ENCODE assay signal across 11 cellular contexts in genomic region chr15:60004846-60005351, GRCh38. TPM values are rescaled to one million over a fixed set of nuclear protein-coding genes. Genes with fewer than 3 reads are reported as not detected.
DNase-seq lines count a peak whose midpoint lies in the region; ATAC-seq and TF ChIP-seq lines count a peak whose summit lies in the region.
"Had no signal": no experiment of that assay in that cellular context is flagged by ENCODE, and none has a peak within 500 bp of the region (broad histone marks: within the 10 kb centered on the region; RNA-seq: fewer than 3 reads in every experiment).

No MANE protein-coding gene starts in this region.

- no peaks in the 10 kb centered on the region for H3K9me3 ChIP-seq in thoracic aorta
- H3K9me3 ChIP-seq: thyroid gland had no signal

- no peaks in the 10 kb centered on the region for H3K9me3 Mint-ChIP-seq in activated CD8-positive, alpha-beta memory T cell treated with anti-CD3 and anti-CD28 coated beads, Interleukin-2, amount 10 ng/mL, durations not matched to agents 7 days and 5 days (ENCODE audit: low read depth)

- ATAC-seq in activated CD8-positive, alpha-beta memory T cell treated with anti-CD3 and anti-CD28 coated beads, Interleukin-2, amount 10 ng/mL, durations not matched to agents 7 days and 5 days, result peak; percentile 10
- ATAC-seq in thoracic aorta (ENCODE audit: insufficient number of reproducible peaks, low FRiP score, low read depth) (no peak), HG02981 (IDR thresholded peaks at IDR 0.05; ENCODE audit: unreplicated experiment) (no peak)

- H3K4me1 ChIP-seq in thoracic aorta (ENCODE audit: control insufficient read depth in 1 of 2, low read depth in 2 of 2), result peaks cover 17 to 38% of the 10 kb centered on the region in 2 donors

- peak overlapping the region; percentile 72 for H3K4me3 ChIP-seq in thoracic aorta
- H3K4me3 ChIP-seq: thyroid gland had no signal

- H3K36me3 ChIP-seq in thoracic aorta, result no peaks in the 10 kb centered on the region
- H3K36me3 ChIP-seq: thyroid gland had no signal

- H3K27ac ChIP-seq in thoracic aorta, result no peak overlapping the region
- H3K27ac ChIP-seq: thyroid gland had no signal

- DNase-seq in activated T-cell treated with anti-CD3 and anti-CD28 coated beads, Interleukin-2, amount 50 U/mL, for 1 hour, result peak; percentile 57
- DNase-seq in activated T-cell treated with anti-CD3 and anti-CD28 coated beads for 4 hours, result no peak
- peak; percentile 53 for DNase-seq in activated CD8-positive, alpha-beta memory T cell treated with anti-CD3 and anti-CD28 coated beads, Interleukin-2, amount 10 ng/mL, durations not matched to agents 7 days and 5 days
- DNase-seq in islet precursor cell, result peak; percentile 78
- no peak for DNase-seq in thoracic aorta (ENCODE audit: low spot score)
- DNase-seq in mucosa of gallbladder (ENCODE audit: low spot score), result no peak
- DNase-seq in amniotic stem cell (lab: John Stamatoyannopoulos, UW), result no peak
- DNase-seq: DMS153, left colon had no signal

- CTCF ChIA-PET in activated CD8-positive, alpha-beta memory T cell treated with anti-CD3 and anti-CD28 coated beads, Interleukin-2, amount 10 ng/mL, durations not matched to agents 7 days and 5 days (lab: Charles Lee), result interaction anchor here (1.1 to 4.6 kb wide), 14 partner anchors 9 to 253 kb away, joined by 3 to 45 read pairs (median 5); no protein-coding TSS in a partner anchor

- peaks cover 41% of the 10 kb centered on the region for H3K27me3 ChIP-seq in thoracic aorta (replicated peaks; ENCODE audit: insufficient read depth)

- H3K4me3 Mint-ChIP-seq in activated CD8-positive, alpha-beta memory T cell treated with anti-CD3 and anti-CD28 coated beads, Interleukin-2, amount 10 ng/mL, durations not matched to agents 7 days and 5 days, result peak overlapping the region; percentile 94

- H3K27me3 Mint-ChIP-seq in activated CD8-positive, alpha-beta memory T cell treated with anti-CD3 and anti-CD28 coated beads, Interleukin-2, amount 10 ng/mL, durations not matched to agents 7 days and 5 days, result peaks cover 79% of the 10 kb centered on the region

- TF ChIP-seq CTCF in thoracic aorta (IDR thresholded peaks at IDR 0.05), result no peak

- peaks cover 49% of the 10 kb centered on the region for H3K4me1 Mint-ChIP-seq in activated CD8-positive, alpha-beta memory T cell treated with anti-CD3 and anti-CD28 coated beads, Interleukin-2, amount 10 ng/mL, durations not matched to agents 7 days and 5 days

- H3K27ac Mint-ChIP-seq in activated CD8-positive, alpha-beta memory T cell treated with anti-CD3 and anti-CD28 coated beads, Interleukin-2, amount 10 ng/mL, durations not matched to agents 7 days and 5 days, result peak overlapping the region; percentile 94

- H3K36me3 Mint-ChIP-seq in activated CD8-positive, alpha-beta memory T cell treated with anti-CD3 and anti-CD28 coated beads, Interleukin-2, amount 10 ng/mL, durations not matched to agents 7 days and 5 days, result peaks cover 22% of the 10 kb centered on the region

RNA-seq across cellular contexts. Expression of gene FOXB1, which starts 0.8 kb away (rescaled TPM):
- 1 to 10 TPM; 1.2 to 2.8 TPM for total RNA-seq in activated CD8-positive, alpha-beta memory T cell treated with anti-CD3 and anti-CD28 coated beads, Interleukin-2, amount 10 ng/mL, durations not matched to agents 7 days and 5 days
- not detected for total RNA-seq in thoracic aorta
- total RNA-seq in mucosa of gallbladder, result not detected
- total RNA-seq: left colon, thyroid gland had no signal

Comparison
In these comparisons a context has a peak if more than half of its experiments do, and no peak if none do; other contexts are left out.
1. DNase-seq: peak in activated T-cell treated with anti-CD3 and anti-CD28 coated beads, Interleukin-2, amount 50 U/mL, for 1 hour (single experiment), activated CD8-positive, alpha-beta memory T cell treated with anti-CD3 and anti-CD28 coated beads, Interleukin-2, amount 10 ng/mL, durations not matched to agents 7 days and 5 days (single experiment) and islet precursor cell (single experiment); none in activated T-cell treated with anti-CD3 and anti-CD28 coated beads for 4 hours (single experiment), thoracic aorta (single experiment), mucosa of gallbladder (single experiment) and amniotic stem cell (single experiment).